In genomic region chr11:107197932-107198331, GRCh38 we compare ENCODE assay signal across 1 cellular context.
A peak's percentile ranks its signal among the peaks of the same experiment; 100 is the strongest.
TF ChIP-seq lines count a peak whose summit lies in the region.

No MANE protein-coding gene starts in this region.

TF ChIP-seq in HepG2, 621 proteins besides CTCF, POLR2A, EP300 and RAD21 (continued from another document):
- TF ChIP-seq AHDC1 (CRISPR knock-in tag; IDR thresholded peaks at IDR 0.05; ENCODE audit: borderline replicate concordance), result peak; percentile 71; the same call in 1 of the 2 replicates
- TF ChIP-seq ZNF7 (CRISPR knock-in tag; IDR thresholded peaks at IDR 0.05), result no peak
- TF ChIP-seq ZNF619 (CRISPR knock-in tag; IDR thresholded peaks at IDR 0.05), result no peak
- TF ChIP-seq SOX5 (CRISPR knock-in tag; IDR thresholded peaks at IDR 0.05; ENCODE audit: borderline replicate concordance), result peak; percentile 50; the same call in 1 of the 2 replicates
- TF ChIP-seq NFIC (IDR thresholded peaks at IDR 0.05; ENCODE audit: low read length), result peak; percentile 68; the same call in 1 of the 2 replicates
- TF ChIP-seq NR2F6 (IDR thresholded peaks at IDR 0.05), result 0 out of 2 replicates have a peak, but pooled peaks have one; percentile 27
- TF ChIP-seq NR2F6 (CRISPR knock-in tag; IDR thresholded peaks at IDR 0.05), result no peak; the same call in 1 of the 2 replicates
- no peak for TF ChIP-seq NFE2L1 (CRISPR knock-in tag; IDR thresholded peaks at IDR 0.05; ENCODE audit: borderline replicate concordance)
- no peak for TF ChIP-seq E2F2 (CRISPR knock-in tag; IDR thresholded peaks at IDR 0.05; ENCODE audit: borderline replicate concordance)
- no peak for TF ChIP-seq RFXANK (CRISPR knock-in tag; IDR thresholded peaks at IDR 0.05)
- TF ChIP-seq SAP130 (CRISPR knock-in tag; IDR thresholded peaks at IDR 0.05; ENCODE audit: low read depth), result 0 out of 2 replicates have a peak, but pooled peaks have one; percentile 18
- no peak for TF ChIP-seq ZNF12 (CRISPR knock-in tag; IDR thresholded peaks at IDR 0.05)
- no peak for TF ChIP-seq ZNF33B (CRISPR knock-in tag; IDR thresholded peaks at IDR 0.05)
- no peak for TF ChIP-seq TCF7L2 (IDR thresholded peaks at IDR 0.05; ENCODE audit: low read depth, low read length)
- no peak for TF ChIP-seq KIAA2018 (CRISPR knock-in tag; IDR thresholded peaks at IDR 0.05; ENCODE audit: borderline replicate concordance)
- no peak for TF ChIP-seq ZNF430 (CRISPR knock-in tag; IDR thresholded peaks at IDR 0.05)
- no peak for TF ChIP-seq ZNF329 (CRISPR knock-in tag; IDR thresholded peaks at IDR 0.05; ENCODE audit: low read depth)
- no peak for TF ChIP-seq FOXP1 (IDR thresholded peaks at IDR 0.05)
- TF ChIP-seq FOXP1 (CRISPR knock-in tag; IDR thresholded peaks at IDR 0.05), result peak; percentile 86
- no peak for TF ChIP-seq FLYWCH1 (CRISPR knock-in tag; IDR thresholded peaks at IDR 0.05)
- TF ChIP-seq KLF13 (CRISPR knock-in tag; IDR thresholded peaks at IDR 0.05), result no peak
